8 cellular contexts compared by ENCODE assay signal in genomic region chr17:8173056-8173870, GRCh38. TPM values are rescaled to one million over a fixed set of nuclear protein-coding genes. Genes with fewer than 3 reads are reported as not detected.
DNase-seq lines count a peak whose midpoint lies in the region; ATAC-seq and TF ChIP-seq lines count a peak whose summit lies in the region.

No MANE protein-coding gene starts in this region.

- DNase-seq in Caki2 (ENCODE audit: low read depth) (peak; percentile 97), GM20000 (ENCODE audit: low spot score) (peak; percentile 82), HK-2 (ENCODE audit: unreplicated experiment) (peak; percentile 79), NCI-H774 (lab: John Stamatoyannopoulos, UW) (peak; percentile 62), medulla oblongata (ENCODE audit: extremely low spot score) (peak; percentile 95)
- DNase-seq in activated CD4-positive, alpha-beta T cell treated with anti-CD3 and anti-CD28 coated beads, Interleukin-2, amount 50 U/mL, for 48 hours = peak; percentile 76 to 84
- peak; percentile 65 to 74 (median 65) for DNase-seq in effector memory CD4-positive, alpha-beta T cell
- peak in 1 of 2 donors; percentile 87 for DNase-seq in stimulated activated effector memory CD8-positive, alpha-beta T cell treated with anti-CD3 and anti-CD28 coated beads, Interleukin-12 subunit alpha, Interleukin-12 subunit beta, amount 100 ng/mL, for 72 hours (ENCODE audit: low spot score in 2 of 2)

- ATAC-seq in stimulated activated effector memory CD8-positive, alpha-beta T cell treated with anti-CD3 and anti-CD28 coated beads, Interleukin-12 subunit alpha, Interleukin-12 subunit beta, amount 100 ng/mL, for 72 hours = peak; percentile 88

- no peaks in the 10 kb centered on the region for H3K9me3 Mint-ChIP-seq in stimulated activated effector memory CD8-positive, alpha-beta T cell treated with anti-CD3 and anti-CD28 coated beads, Interleukin-12 subunit alpha, Interleukin-12 subunit beta, amount 100 ng/mL, for 72 hours

- H3K4me1 Mint-ChIP-seq in stimulated activated effector memory CD8-positive, alpha-beta T cell treated with anti-CD3 and anti-CD28 coated beads, Interleukin-12 subunit alpha, Interleukin-12 subunit beta, amount 100 ng/mL, for 72 hours = peaks cover 47% of the 10 kb centered on the region

- peak overlapping the region; percentile 39 for H3K4me3 ChIP-seq in effector memory CD4-positive, alpha-beta T cell (ENCODE audit: insufficient read depth, low read depth, low read length, poor library complexity, severe bottlenecking)

- H3K27ac Mint-ChIP-seq in stimulated activated effector memory CD8-positive, alpha-beta T cell treated with anti-CD3 and anti-CD28 coated beads, Interleukin-12 subunit alpha, Interleukin-12 subunit beta, amount 100 ng/mL, for 72 hours = peak overlapping the region; percentile 100

- H3K4me1 ChIP-seq in effector memory CD4-positive, alpha-beta T cell (ENCODE audit: control insufficient read depth, insufficient read depth, low read length, poor library complexity, severe bottlenecking) = peaks cover 31% of the 10 kb centered on the region

- peak overlapping the region; percentile 97 for H3K27ac ChIP-seq in effector memory CD4-positive, alpha-beta T cell (ENCODE audit: insufficient read depth, low read length, poor library complexity, severe bottlenecking)

- no peaks in the 10 kb centered on the region for H3K27me3 ChIP-seq in effector memory CD4-positive, alpha-beta T cell (replicated peaks; ENCODE audit: control insufficient read depth, insufficient read depth, low read length, poor library complexity, severe bottlenecking)

- in situ Hi-C loops in Caki2 (cut with HindIII; ENCODE audit: low pct_unique_long_range_greater_than_20kb, low sequenced_read_pairs) = no loop called here

- H3K36me3 Mint-ChIP-seq in stimulated activated effector memory CD8-positive, alpha-beta T cell treated with anti-CD3 and anti-CD28 coated beads, Interleukin-12 subunit alpha, Interleukin-12 subunit beta, amount 100 ng/mL, for 72 hours = peaks cover 44% of the 10 kb centered on the region

- H3K36me3 ChIP-seq in effector memory CD4-positive, alpha-beta T cell (ENCODE audit: control insufficient read depth, insufficient read depth, low read length) = no peaks in the 10 kb centered on the region

- TF ChIP-seq CTCF in GM20000 (IDR thresholded peaks at IDR 0.05; ENCODE audit: extremely low read depth, missing control alignments) = no peak

- H3K4me3 Mint-ChIP-seq in stimulated activated effector memory CD8-positive, alpha-beta T cell treated with anti-CD3 and anti-CD28 coated beads, Interleukin-12 subunit alpha, Interleukin-12 subunit beta, amount 100 ng/mL, for 72 hours = peak overlapping the region; percentile 99

- no peaks in the 10 kb centered on the region for H3K9me3 ChIP-seq in effector memory CD4-positive, alpha-beta T cell (ENCODE audit: control insufficient read depth, low read length)

RNA-seq across cellular contexts. Expression of gene TMEM107, which starts 2.9 kb away (rescaled TPM):
- total RNA-seq in Caki2 (2014; rRNA removed; shearing (Covaris generic); ENCODE audit: low replicate concordance) = 47.8 and 62.4 TPM in 2 replicates

RNA-seq across cellular contexts. Expression of gene VAMP2, which starts 10.5 kb away (rescaled TPM):
- 0.09 TPM in 1 of 2 replicates, not detected in the other for total RNA-seq in Caki2 (2014; rRNA removed; shearing (Covaris generic); ENCODE audit: low replicate concordance)

RNA-seq across cellular contexts. Expression of gene BORCS6, which starts 16.7 kb away (rescaled TPM):
- total RNA-seq in Caki2 (2014; rRNA removed; shearing (Covaris generic); ENCODE audit: low replicate concordance) = 7.0 and 8.7 TPM in 2 replicates

RNA-seq across cellular contexts. Expression of gene PER1, which starts 21.1 kb away (rescaled TPM):
- 3.2 and 5.6 TPM in 2 replicates for total RNA-seq in Caki2 (2014; rRNA removed; shearing (Covaris generic); ENCODE audit: low replicate concordance)

RNA-seq across cellular contexts. Expression of gene AURKB, which starts 37.1 kb away (rescaled TPM):
- 67.6 and 78.3 TPM in 2 replicates for total RNA-seq in Caki2 (2014; rRNA removed; shearing (Covaris generic); ENCODE audit: low replicate concordance)
